In genomic region chr9:19471737-19472648, GRCh38 we compare ENCODE assay signal across 8 cellular contexts.
DNase-seq lines count a peak whose midpoint lies in the region; ATAC-seq, FAIRE-seq and TF ChIP-seq lines count a peak whose summit lies in the region.

No MANE protein-coding gene starts in this region.

- H3K27me3 ChIP-seq in endothelial cell of umbilical vein (ENCODE audit: control insufficient read depth in 2 of 2, insufficient read depth in 2 of 2, low read length in 2 of 2) = peaks cover 7 to 8% of the 10 kb centered on the region in 2 experiments

- no peaks in the 10 kb centered on the region for H3K79me2 ChIP-seq in endothelial cell of umbilical vein (ENCODE audit: control insufficient read depth, insufficient read depth, low read length)

- CTCF ChIA-PET in endothelial cell of umbilical vein (lab: Charles Lee) = interaction anchor here (0.8 to 4.9 kb wide), 10 partner anchors 8 to 453 kb away, joined by 3 to 29 read pairs (median 5); partner anchors contain the start of gene RRAGA

- H3K4me1 Mint-ChIP-seq in mesothelial cell of epicardium = peaks cover 4% of the 10 kb centered on the region

- ATAC-seq in GM18873 (IDR thresholded peaks at IDR 0.05; ENCODE audit: low FRiP score, unreplicated experiment) = peak; percentile 61
- ATAC-seq in HG03097 (IDR thresholded peaks at IDR 0.05; ENCODE audit: low FRiP score, unreplicated experiment) = peak; percentile 55
- peak; percentile 87 for ATAC-seq in stimulated activated naive CD8-positive, alpha-beta T cell treated with anti-CD3 and anti-CD28 coated beads, Interleukin-15, Interleukin-2, amounts not matched to agents 100 U/mL and 50 U/mL, for 24 hours

- no peak overlapping the region for H3K4me2 ChIP-seq in endothelial cell of umbilical vein (ENCODE audit: insufficient read depth, low read length)

- no peak overlapping the region for H3K27ac ChIP-seq in endothelial cell of umbilical vein (ENCODE audit: insufficient read depth, low read depth, low read length)

- H3K4me1 ChIP-seq in endothelial cell of umbilical vein (ENCODE audit: control insufficient read depth, extremely low read depth, insufficient read depth, low read length) = no peaks in the 10 kb centered on the region

- no peaks in the 10 kb centered on the region for H4K20me1 ChIP-seq in endothelial cell of umbilical vein (replicated peaks; ENCODE audit: control insufficient read depth, extremely low read depth, insufficient read depth, low read length)

- no peak for TF ChIP-seq POLR2A in endothelial cell of umbilical vein (IDR thresholded peaks at IDR 0.05; ENCODE audit: low read depth, low read length)

- H3K9me1 ChIP-seq in endothelial cell of umbilical vein (replicated peaks; ENCODE audit: control insufficient read depth, extremely low read depth, insufficient read depth, low read length) = no peaks in the 10 kb centered on the region

- DNase-seq in AML-193 (lab: John Stamatoyannopoulos, UW) (peak; percentile 10 to 25), NCI-H446 (lab: John Stamatoyannopoulos, UW) (peak; percentile 43 to 83), endothelial cell of umbilical vein (ENCODE audit: low read depth, low spot score) (peak; percentile 61), mesothelial cell of epicardium (ENCODE audit: low spot score in 2 of 2, unreplicated experiment in 2 of 2) (peak; percentile 39 to 65)
- peak; percentile 77 for DNase-seq in activated CD8-positive, alpha-beta memory T cell treated with anti-CD3 and anti-CD28 coated beads for 24 hours
- DNase-seq in stimulated activated naive CD8-positive, alpha-beta T cell treated with anti-CD3 and anti-CD28 coated beads, Interleukin-15, Interleukin-2, amounts not matched to agents 100 U/mL and 50 U/mL, for 24 hours = peak; percentile 69

- no peaks in the 10 kb centered on the region for H3K9me3 ChIP-seq in endothelial cell of umbilical vein (replicated peaks; ENCODE audit: control insufficient read depth, insufficient read depth, low read length)

- peak overlapping the region; percentile 44 for H3K4me3 Mint-ChIP-seq in mesothelial cell of epicardium

- no peaks in the 10 kb centered on the region for H3K9me3 Mint-ChIP-seq in mesothelial cell of epicardium

- peak; percentile 89 for FAIRE-seq in endothelial cell of umbilical vein (lab: Jason Lieb, UNC)

- H3K4me3 ChIP-seq in endothelial cell of umbilical vein (replicated peaks in 1 of 3; ENCODE audit: insufficient read depth in 1 of 3, low read depth in 1 of 3, low read length in 3 of 3) = no peak overlapping the region

- dilution Hi-C loops in endothelial cell of umbilical vein (cut with MboI; ENCODE audit: extremely low pct_ligation_motif_present, low sequenced_read_pairs) = no loop called here

- no TSS peak for BruUV-seq in endothelial cell of umbilical vein (replicated peaks; lab: Mats Ljungman, UMichigan)

- no peaks in the 10 kb centered on the region for H3K36me3 Mint-ChIP-seq in mesothelial cell of epicardium

- no peak overlapping the region for H3K9ac ChIP-seq in endothelial cell of umbilical vein (replicated peaks; ENCODE audit: extremely low read depth, insufficient read depth, low read length)

- TF ChIP-seq CTCF in endothelial cell of umbilical vein (IDR thresholded peaks at IDR 0.05; ENCODE audit: extremely low read depth in 1 of 2, insufficient read depth in 1 of 2, low read depth in 1 of 2, low read length in 2 of 2) (peak; percentile 70 to 83), mesothelial cell of epicardium (IDR thresholded peaks at IDR 0.05; ENCODE audit: unreplicated experiment) (peak; percentile 59)

- peaks cover 24% of the 10 kb centered on the region for H3K27me3 Mint-ChIP-seq in mesothelial cell of epicardium (ENCODE audit: low read depth)

- H2AFZ ChIP-seq in endothelial cell of umbilical vein (ENCODE audit: low read depth, low read length) = peak overlapping the region; percentile 22

- intact Hi-C loops in endothelial cell of umbilical vein (cut with micrococcal nuclease) = loop anchor here (1.0 kb wide), 1 partner anchor 450 kb away; no protein-coding TSS in a partner anchor

- H3K27ac Mint-ChIP-seq in mesothelial cell of epicardium = no peak overlapping the region

- no peaks in the 10 kb centered on the region for H3K36me3 ChIP-seq in endothelial cell of umbilical vein (ENCODE audit: control insufficient read depth in 2 of 2, extremely low read depth in 1 of 2, insufficient read depth in 2 of 2, low read length in 2 of 2)

- POLR2A ChIA-PET in endothelial cell of umbilical vein (lab: Charles Lee) = no interaction called here

TF ChIP-seq in endothelial cell of umbilical vein, 7 proteins besides CTCF, POLR2A, EP300 and RAD21:
- no peak for TF ChIP-seq EZH2 (IDR thresholded peaks at IDR 0.05; ENCODE audit: borderline replicate concordance, low read depth, low read length, severe bottlenecking)
- TF ChIP-seq FOS (IDR thresholded peaks at IDR 0.05; ENCODE audit: borderline replicate concordance, insufficient read depth, low read length) = no peak
- no peak for TF ChIP-seq POLR2AphosphoS5 (IDR thresholded peaks at IDR 0.05; ENCODE audit: insufficient read depth, low read depth, low read length)
- no peak for TF ChIP-seq MAX (IDR thresholded peaks at IDR 0.05; ENCODE audit: insufficient read depth, insufficient read length)
TF ChIP-seq in endothelial cell of umbilical vein: peak in this region for 0.

Comparison
In these comparisons a context has a peak if more than half of its experiments do, and no peak if none do; other contexts are left out.
1. DNase-seq: peak in every context shown above with its lines; median percentile 77 in activated CD8-positive, alpha-beta memory T cell treated with anti-CD3 and anti-CD28 coated beads for 24 hours; 69 in stimulated activated naive CD8-positive, alpha-beta T cell treated with anti-CD3 and anti-CD28 coated beads, Interleukin-15, Interleukin-2, amounts not matched to agents 100 U/mL and 50 U/mL, for 24 hours; 63 in NCI-H446; 61 in endothelial cell of umbilical vein; 52 in mesothelial cell of epicardium; 18 in AML-193.